22 cellular contexts compared by ENCODE assay signal in the genomic region with DNA sequence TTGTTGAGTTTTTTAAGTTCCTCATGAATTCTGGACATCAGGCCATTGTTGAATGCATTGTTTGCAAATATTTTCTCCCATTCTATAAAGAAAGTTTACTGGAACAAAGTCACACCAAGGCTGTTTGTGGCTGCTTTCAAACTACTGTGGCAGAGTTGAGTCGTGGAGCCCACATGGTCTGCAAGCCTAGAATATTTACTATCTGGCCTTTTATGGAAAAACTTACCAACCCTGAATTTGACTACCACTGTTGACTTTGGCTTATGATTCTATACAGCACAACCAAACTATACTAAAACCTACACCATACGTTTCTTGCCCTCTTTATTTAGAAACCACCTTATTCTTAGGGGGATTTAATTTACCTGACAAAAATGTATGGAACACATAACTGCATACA.
DNase-seq lines count a peak whose midpoint lies in the region; ATAC-seq and TF ChIP-seq lines count a peak whose summit lies in the region.
"Had no signal": no experiment of that assay in that cellular context is flagged by ENCODE, and none has a peak within 500 bp of the region (broad histone marks: within the 10 kb centered on the region; RNA-seq: fewer than 3 reads in every experiment).

No MANE protein-coding gene starts in this region.

- no peak overlapping the region for H3K27ac ChIP-seq in IMR-90 (ENCODE audit: insufficient read depth, low read length)
- no peak overlapping the region for H3K27ac ChIP-seq in PC-3 (ENCODE audit: low read length)
- H3K27ac ChIP-seq in coronary artery: peak overlapping the region in 1 of 2 donors; percentile 54
- H3K27ac ChIP-seq: BLaER1 had no signal

- BruUV-seq in IMR-90 (replicated peaks; lab: Mats Ljungman, UMichigan) (no TSS peak), PC-3 (replicated peaks; lab: Mats Ljungman, UMichigan) (TSS peak; percentile 28)

- H3K4me3 ChIP-seq in IMR-90 (ENCODE audit: insufficient read depth, low read depth, low read length): no peak overlapping the region
- no peak overlapping the region for H3K4me3 ChIP-seq in PC-3 (ENCODE audit: low read length)
- no peak overlapping the region for H3K4me3 ChIP-seq in fibroblast of the aortic adventitia (ENCODE audit: low read depth, low read length)
- no peak overlapping the region for H3K4me3 ChIP-seq in coronary artery
- H3K4me3 ChIP-seq: BLaER1 had no signal

- no peaks in the 10 kb centered on the region for H3K9me3 Mint-ChIP-seq in stimulated activated effector memory CD8-positive, alpha-beta T cell treated with anti-CD3 and anti-CD28 coated beads, Interleukin-12 subunit alpha, Interleukin-12 subunit beta, amount 100 ng/mL, for 72 hours
- H3K9me3 Mint-ChIP-seq: CD4-positive, alpha-beta memory T cell had no signal

- H2BK120ac ChIP-seq in IMR-90 (ENCODE audit: low read depth, low read length): peak overlapping the region; percentile 65; the same call in 1 of the 2 replicates

- H3K36me3 Mint-ChIP-seq in stimulated activated effector memory CD8-positive, alpha-beta T cell treated with anti-CD3 and anti-CD28 coated beads, Interleukin-12 subunit alpha, Interleukin-12 subunit beta, amount 100 ng/mL, for 72 hours: no peaks in the 10 kb centered on the region
- H3K36me3 Mint-ChIP-seq: CD4-positive, alpha-beta memory T cell had no signal

- H3K4me1 ChIP-seq in IMR-90 (ENCODE audit: control insufficient read depth, insufficient read depth, low read length): peaks cover 5% of the 10 kb centered on the region; the same call in 1 of the 2 replicates
- H3K4me1 ChIP-seq in PC-3 (ENCODE audit: insufficient read depth, low read length): peaks cover 48% of the 10 kb centered on the region
- H3K4me1 ChIP-seq: BLaER1, Caco-2 had no signal

- 0 out of 3 replicates have a peak overlapping the region, but pooled peaks have one; percentile 49 for H2BK15ac ChIP-seq in IMR-90 (ENCODE audit: low read depth, low read length)

- H2BK5ac ChIP-seq in IMR-90 (ENCODE audit: low read depth, low read length, poor library complexity, severe bottlenecking): peak overlapping the region; percentile 44

- no peak overlapping the region for H3K56ac ChIP-seq in IMR-90 (ENCODE audit: extremely low read depth, insufficient read depth, low read length)

- H3K9ac ChIP-seq in IMR-90 (ENCODE audit: low read depth, low read length): no peak overlapping the region
- no peak overlapping the region for H3K9ac ChIP-seq in PC-3 (ENCODE audit: low read length)
- H3K9ac ChIP-seq: BLaER1 had no signal

- peak overlapping the region; percentile 7; the same call in 1 of the 2 replicates for H3K18ac ChIP-seq in IMR-90 (ENCODE audit: low read depth, low read length)

- peak overlapping the region; percentile 3; the same call in 1 of the 2 replicates for H4K5ac ChIP-seq in IMR-90 (ENCODE audit: low read depth, low read length)

- H3F3A ChIP-seq in PC-3 (ENCODE audit: low read length, unreplicated experiment): peaks cover 2% of the 10 kb centered on the region

- ATAC-seq in IMR-90 (ENCODE audit: low read depth) (no peak; the same call in 1 of the 2 replicates), PC-3 (peak; percentile 60), HG02852 (IDR thresholded peaks at IDR 0.05; ENCODE audit: unreplicated experiment) (no peak)
- no peak for ATAC-seq in stimulated activated effector memory CD8-positive, alpha-beta T cell treated with anti-CD3 and anti-CD28 coated beads, Interleukin-12 subunit alpha, Interleukin-12 subunit beta, amount 100 ng/mL, for 72 hours
- ATAC-seq: Right ventricle myocardium inferior had no signal

- H4K8ac ChIP-seq in IMR-90 (ENCODE audit: low read depth in 2 of 2, low read length in 2 of 2): 0 out of 4 replicates have a peak overlapping the region, but pooled peaks of 1 of the 2 experiments have one; percentile 20

- H3K4me3 Mint-ChIP-seq in stimulated activated effector memory CD8-positive, alpha-beta T cell treated with anti-CD3 and anti-CD28 coated beads, Interleukin-12 subunit alpha, Interleukin-12 subunit beta, amount 100 ng/mL, for 72 hours: no peak overlapping the region
- H3K4me3 Mint-ChIP-seq: CD4-positive, alpha-beta memory T cell had no signal

- no peaks in the 10 kb centered on the region for H3K4me1 Mint-ChIP-seq in stimulated activated effector memory CD8-positive, alpha-beta T cell treated with anti-CD3 and anti-CD28 coated beads, Interleukin-12 subunit alpha, Interleukin-12 subunit beta, amount 100 ng/mL, for 72 hours
- H3K4me1 Mint-ChIP-seq: CD4-positive, alpha-beta memory T cell had no signal

- H3K4me2 ChIP-seq in IMR-90 (ENCODE audit: low read depth, low read length) (no peak overlapping the region), PC-3 (ENCODE audit: low read length) (peak overlapping the region; percentile 0)
- H3K4me2 ChIP-seq: BLaER1 had no signal

- intact Hi-C loops in IMR-90 (cut with micrococcal nuclease) (loop anchor here (10.0 kb wide), 1 partner anchor 206 kb away; no protein-coding TSS in a partner anchor), PC-3 (cut with micrococcal nuclease) (no loop called here)

- H3K9me1 ChIP-seq in IMR-90 (ENCODE audit: insufficient read depth, low read length): peaks cover 12% of the 10 kb centered on the region

- H3K27me3 ChIP-seq in IMR-90 (ENCODE audit: control insufficient read depth, insufficient read depth, low read length) (no peaks in the 10 kb centered on the region), PC-3 (ENCODE audit: low read length) (no peaks in the 10 kb centered on the region)
- H3K27me3 ChIP-seq: BLaER1 had no signal

- H2AFZ ChIP-seq in IMR-90 (replicated peaks; ENCODE audit: low read length, poor library complexity) (no peak overlapping the region), PC-3 (ENCODE audit: low read length) (no peak overlapping the region)

- H2BK20ac ChIP-seq in IMR-90 (ENCODE audit: low read depth, low read length): 0 out of 2 replicates have a peak overlapping the region, but pooled peaks have one; percentile 64

- no peak overlapping the region for H3K23ac ChIP-seq in IMR-90 (ENCODE audit: low read depth, low read length)

- H2AK9ac ChIP-seq in IMR-90 (replicated peaks; ENCODE audit: low read depth, low read length, poor library complexity): no peak overlapping the region

- 0 out of 2 replicates have a peak overlapping the region, but pooled peaks have one; percentile 46 for H3K4ac ChIP-seq in IMR-90 (ENCODE audit: low read depth, low read length)

- 57% methylated on average over 1 of the region's 2 CpGs; no CpG with 5 or more reads in 1 of the 2 experiments for WGBS in IMR-90 (ENCODE audit: extremely low coverage in 2 of 2, insufficient read length in 1 of 2), 2 experiments

- H4K20me1 ChIP-seq in IMR-90 (ENCODE audit: insufficient read depth, low read length): no peaks in the 10 kb centered on the region
- H4K20me1 ChIP-seq in PC-3 (ENCODE audit: low read length): no peaks in the 10 kb centered on the region
- H4K20me1 ChIP-seq: BLaER1 had no signal

- no peak overlapping the region; the same call in 1 of the 2 replicates for H3K14ac ChIP-seq in IMR-90 (replicated peaks; ENCODE audit: low read depth, low read length)

- peak overlapping the region; percentile 25; the same call in 1 of the 2 replicates for H4K91ac ChIP-seq in IMR-90 (ENCODE audit: insufficient read depth, low read depth, low read length)

- DNase-seq in IMR-90 (peak; percentile 40), PC-3 (peak; percentile 81), fibroblast of the aortic adventitia (ENCODE audit: low read depth) (peak; percentile 20), NCI-H1694 (lab: John Stamatoyannopoulos, UW) (no peak), coronary artery (ENCODE audit: low spot score) (no peak)
- no peak for DNase-seq in stimulated activated effector memory CD8-positive, alpha-beta T cell treated with anti-CD3 and anti-CD28 coated beads, Interleukin-12 subunit alpha, Interleukin-12 subunit beta, amount 100 ng/mL, for 72 hours (ENCODE audit: low spot score in 2 of 2)
- DNase-seq: ACHN; Caco-2; CD4-positive, alpha-beta memory T cell; DMS 273 treated with DMSO at 0.1 percent for 48 hours; DND-41; H7; KG1; NCI-H1105 treated with DMSO at 0.1 percent for 48 hours; NCI-H2081; NCI-H2171; NCI-H345; NCI-H524 treated with DMSO at 0.1 percent for 48 hours; OCI-M1 had no signal

- dilution Hi-C loops in IMR-90 (cut with HindIII; ENCODE audit: low sequenced_read_pairs, unreplicated experiment): no loop called here

- H3K79me2 ChIP-seq in PC-3 (ENCODE audit: low read length): peaks cover 15% of the 10 kb centered on the region

- no peak overlapping the region for H2AK5ac ChIP-seq in IMR-90 (ENCODE audit: low read depth, low read length)

- CTCF ChIA-PET in IMR-90 (lab: Yijun Ruan, JAX) (no interaction called here), PC-3 (lab: Charles Lee) (no interaction called here)

- no peak for TF ChIP-seq CTCF in IMR-90 (conservative IDR thresholded peaks at IDR 0.05; ENCODE audit: low read depth, low read length)
- no peak for TF ChIP-seq CTCF in PC-3 (conservative IDR thresholded peaks at IDR 0.05; ENCODE audit: low read depth, low read length)
- no peak for TF ChIP-seq CTCF in fibroblast of the aortic adventitia (IDR thresholded peaks at IDR 0.05; ENCODE audit: insufficient read depth, low read length)
- TF ChIP-seq CTCF in coronary artery (IDR thresholded peaks at IDR 0.05): no peak

- TF ChIP-seq POLR2A in IMR-90 (IDR thresholded peaks at IDR 0.05; ENCODE audit: low read depth, low read length): no peak

- POLR2A ChIA-PET in IMR-90 (lab: Charles Lee; ENCODE audit: unreplicated experiment) (no interaction called here), PC-3 (lab: Charles Lee; ENCODE audit: unreplicated experiment) (no interaction called here)

- H3K36me3 ChIP-seq in IMR-90 (ENCODE audit: control insufficient read depth, insufficient read depth, low read length): no peaks in the 10 kb centered on the region
- peaks cover 24% of the 10 kb centered on the region for H3K36me3 ChIP-seq in PC-3 (ENCODE audit: low read depth, low read length)
- H3K36me3 ChIP-seq: BLaER1 had no signal

- no peaks in the 10 kb centered on the region for H3K9me3 ChIP-seq in IMR-90 (ENCODE audit: control insufficient read depth, insufficient read depth, low read length)
- no peaks in the 10 kb centered on the region for H3K9me3 ChIP-seq in PC-3 (ENCODE audit: low read length)
- H3K9me3 ChIP-seq: BLaER1, Caco-2 had no signal

- H3K9me2 ChIP-seq in PC-3 (replicated peaks; ENCODE audit: low read length): no peaks in the 10 kb centered on the region

- H3K79me1 ChIP-seq in IMR-90 (ENCODE audit: low read depth in 1 of 2, low read length in 2 of 2): peaks cover 0 to 8% of the 10 kb centered on the region in 2 experiments; a peak in 2 of 4 replicates

- no peak for TF ChIP-seq RAD21 in IMR-90 (IDR thresholded peaks at IDR 0.05; ENCODE audit: low read length)

- no peak overlapping the region for H3K27ac Mint-ChIP-seq in stimulated activated effector memory CD8-positive, alpha-beta T cell treated with anti-CD3 and anti-CD28 coated beads, Interleukin-12 subunit alpha, Interleukin-12 subunit beta, amount 100 ng/mL, for 72 hours
- H3K27ac Mint-ChIP-seq: CD4-positive, alpha-beta memory T cell had no signal

- in situ Hi-C loops in IMR-90 (cut with MboI; ENCODE audit: low sequenced_read_pairs): loop anchor here (10.0 kb wide), 1 partner anchor 224 kb away; no protein-coding TSS in a partner anchor

TF ChIP-seq in IMR-90, 13 proteins besides CTCF, POLR2A, EP300 and RAD21 (continues in another document):
- no peak for TF ChIP-seq MAZ (IDR thresholded peaks at IDR 0.05; ENCODE audit: borderline replicate concordance, low read depth, low read length)
- no peak for TF ChIP-seq CHD1 (IDR thresholded peaks at IDR 0.05; ENCODE audit: low read depth, low read length)
- TF ChIP-seq FOS (IDR thresholded peaks at IDR 0.05; ENCODE audit: low read depth, low read length): no peak

Comparison
In these comparisons a context has a peak if more than half of its experiments do, and no peak if none do; other contexts are left out.
1. DNase-seq: peak in IMR-90 (single experiment), PC-3 (single experiment) and fibroblast of the aortic adventitia (single experiment); none in NCI-H1694 (single experiment), coronary artery (single experiment) and stimulated activated effector memory CD8-positive, alpha-beta T cell treated with anti-CD3 and anti-CD28 coated beads, Interleukin-12 subunit alpha, Interleukin-12 subunit beta, amount 100 ng/mL, for 72 hours (0 of 2).